ENCODE assay signal across 26 cellular contexts in genomic region chr19:14809272-14810057, GRCh38. TPM values are rescaled to one million over a fixed set of nuclear protein-coding genes. Genes with fewer than 3 reads are reported as not detected.
DNase-seq lines count a peak whose midpoint lies in the region; ATAC-seq, FAIRE-seq and TF ChIP-seq lines count a peak whose summit lies in the region.
"Had no signal": no experiment of that assay in that cellular context is flagged by ENCODE, and none has a peak within 500 bp of the region (broad histone marks: within the 10 kb centered on the region; RNA-seq: fewer than 3 reads in every experiment).

No MANE protein-coding gene starts in this region.

- TF ChIP-seq EP300 in GM12878 (IDR thresholded peaks at IDR 0.05; ENCODE audit: borderline replicate concordance in 1 of 2, control insufficient read depth in 1 of 2, low read depth in 2 of 2, low read length in 2 of 2) = no peak

- H3K27ac Mint-ChIP-seq in GM23338 (no peak overlapping the region), progenitor cell of endocrine pancreas (no peak overlapping the region)
- H3K27ac Mint-ChIP-seq: CD4-positive, alpha-beta T cell had no signal

- ATAC-seq in GM23338 = no peak
- no peak for ATAC-seq in GM12878
- ATAC-seq: HCT116, Right ventricle myocardium inferior had no signal

- CTCF ChIA-PET in GM12878 (lab: Yijun Ruan, JAX) = no interaction called here

- H3K27ac ChIP-seq in ACC112 (ENCODE audit: low read depth, low read length) (no peak overlapping the region), GM23338 (ENCODE audit: low read depth) (no peak overlapping the region), GM12878 (ENCODE audit: control insufficient read depth, insufficient read depth) (no peak overlapping the region)

- POLR2A ChIA-PET in GM12878 (lab: Charles Lee) = no interaction called here

- H3K9me2 ChIP-seq in GM23338 (ENCODE audit: insufficient read depth) = 0 out of 2 replicates have a peak, but pooled peaks cover 6% of the 10 kb centered on the region

- H3K9me3 Mint-ChIP-seq in GM23338 (peaks cover 66% of the 10 kb centered on the region), progenitor cell of endocrine pancreas (ENCODE audit: low read depth) (peaks cover 36% of the 10 kb centered on the region)
- H3K9me3 Mint-ChIP-seq: CD4-positive, alpha-beta T cell had no signal

- H3F3A ChIP-seq in GM23338 (replicated peaks; ENCODE audit: low read depth) = no peaks in the 10 kb centered on the region

- TF ChIP-seq CTCF in GM23338 (conservative IDR thresholded peaks at IDR 0.05; ENCODE audit: low read depth in 2 of 2) (no peak), GM12878 (IDR thresholded peaks at IDR 0.05 in 2 of 3, conservative IDR thresholded peaks at IDR 0.05 in 1 of 3; ENCODE audit: control insufficient read depth in 2 of 3, extremely low read depth in 1 of 3, insufficient read depth in 1 of 3, low read depth in 3 of 3, low read length in 3 of 3) (no peak), progenitor cell of endocrine pancreas (IDR thresholded peaks at IDR 0.05; ENCODE audit: unreplicated experiment) (no peak)

- H3K4me3 ChIP-seq in ACC112 (ENCODE audit: low read depth, low read length) = peak overlapping the region; percentile 37; the same call in 1 of the 2 replicates
- H3K4me3 ChIP-seq in GM23338 = no peak overlapping the region
- no peak overlapping the region for H3K4me3 ChIP-seq in GM12878
- H3K4me3 ChIP-seq in neuron (ENCODE audit: low read length) = no peak overlapping the region

- H3K4me1 ChIP-seq in ACC112 (ENCODE audit: control insufficient read depth, insufficient read depth, low read length, unreplicated experiment) = no peaks in the 10 kb centered on the region
- H3K4me1 ChIP-seq in GM23338 (ENCODE audit: insufficient read depth) = peaks cover 5% of the 10 kb centered on the region
- no peaks in the 10 kb centered on the region; the same call in 1 of the 2 replicates for H3K4me1 ChIP-seq in GM12878 (ENCODE audit: control insufficient read depth, insufficient read depth, low read length)
- no peaks in the 10 kb centered on the region for H3K4me1 ChIP-seq in neuron (ENCODE audit: insufficient read depth, low read length)
- H3K4me1 ChIP-seq: Caco-2 had no signal

- peaks cover 18% of the 10 kb centered on the region; the same call in 1 of the 2 replicates for H3K27me3 ChIP-seq in ACC112 (ENCODE audit: insufficient read depth, low read length)
- no peaks in the 10 kb centered on the region for H3K27me3 ChIP-seq in GM23338 (ENCODE audit: insufficient read depth)
- no peaks in the 10 kb centered on the region for H3K27me3 ChIP-seq in GM12878 (replicated peaks in 1 of 2; ENCODE audit: control insufficient read depth in 2 of 2, insufficient read depth in 2 of 2, low read length in 1 of 2)
- peaks cover 20% of the 10 kb centered on the region for H3K27me3 ChIP-seq in neuron (ENCODE audit: insufficient read depth, low read length)

- RAD21 ChIA-PET in GM12878 (lab: Charles Lee; ENCODE audit: unreplicated experiment) = no interaction called here

- H3K4me1 Mint-ChIP-seq in GM23338 (no peaks in the 10 kb centered on the region), progenitor cell of endocrine pancreas (ENCODE audit: low read depth) (no peaks in the 10 kb centered on the region)

- H3K79me2 ChIP-seq in ACC112 (ENCODE audit: control insufficient read depth, insufficient read depth, low read length, unreplicated experiment) (no peaks in the 10 kb centered on the region), GM23338 (replicated peaks; ENCODE audit: insufficient read depth) (no peaks in the 10 kb centered on the region), GM12878 (ENCODE audit: control insufficient read depth, insufficient read depth, low read length) (no peaks in the 10 kb centered on the region)

- in situ Hi-C loops in GM12878 (cut with MboI) = no loop called here

- no TSS peak for BruUV-seq in GM12878 (replicated peaks; lab: Mats Ljungman, UMichigan)

- H3K4me3 Mint-ChIP-seq in GM23338 (no peak overlapping the region), progenitor cell of endocrine pancreas (ENCODE audit: low read depth) (no peak overlapping the region)
- H3K4me3 Mint-ChIP-seq: CD4-positive, alpha-beta T cell had no signal

- H3K9me3 ChIP-seq in GM12878 (replicated peaks; ENCODE audit: control insufficient read depth, insufficient read depth, low read length) = no peaks in the 10 kb centered on the region
- no peaks in the 10 kb centered on the region for H3K9me3 ChIP-seq in neuron (ENCODE audit: low read length)
- H3K9me3 ChIP-seq: Caco-2 had no signal

- no peaks in the 10 kb centered on the region for H3K27me3 Mint-ChIP-seq in GM23338 (ENCODE audit: insufficient read depth, low read depth, poor library complexity)
- no peaks in the 10 kb centered on the region for H3K27me3 Mint-ChIP-seq in progenitor cell of endocrine pancreas

- H3K4me2 ChIP-seq in GM23338 = no peak overlapping the region
- 0 out of 2 replicates have a peak overlapping the region, but pooled peaks have one; percentile 5 for H3K4me2 ChIP-seq in GM12878 (ENCODE audit: control insufficient read depth, insufficient read depth)

- no peak for TF ChIP-seq RAD21 in GM12878 (IDR thresholded peaks at IDR 0.05; ENCODE audit: insufficient read depth, low read depth, low read length)

- no peaks in the 10 kb centered on the region for H4K20me1 ChIP-seq in GM23338 (replicated peaks; ENCODE audit: insufficient read depth)
- no peaks in the 10 kb centered on the region for H4K20me1 ChIP-seq in GM12878 (ENCODE audit: control insufficient read depth, insufficient read depth)

- DNase-seq in GM23338 (ENCODE audit: low spot score) = no peak
- DNase-seq in GM12878 (ENCODE audit: low read depth, low spot score) = no peak
- no peak for DNase-seq in AG08396 (ENCODE audit: low spot score)
- DNase-seq in germinal center (ENCODE audit: low spot score) = no peak
- no peak for DNase-seq in T-helper 2 cell
- DNase-seq in progenitor cell of endocrine pancreas (ENCODE audit: low spot score, unreplicated experiment) = no peak
- DNase-seq: Caco-2; CD4-positive, alpha-beta T cell; DMS 273 treated with DMSO at 0.1 percent for 48 hours; DMS79 treated with DMSO at 0.1 percent for 48 hours; Kasumi-1; NCI-H1694; NCI-H2081 treated with DMSO at 0.1 percent for 48 hours; NCI-H2171 treated with DMSO at 0.1 percent for 48 hours; NCI-H524 treated with DMSO at 0.1 percent for 48 hours had no signal

- H3K36me3 Mint-ChIP-seq in GM23338 (ENCODE audit: low read depth) = no peaks in the 10 kb centered on the region
- H3K36me3 Mint-ChIP-seq in progenitor cell of endocrine pancreas (ENCODE audit: insufficient read depth) = peaks cover 1% of the 10 kb centered on the region

- SMC1A ChIA-PET in GM12878 (lab: Charles Lee; ENCODE audit: uncharacterized antibody, unreplicated experiment) = no interaction called here

- intact Hi-C loops in GM12878 (cut with micrococcal nuclease; ENCODE audit: unreplicated experiment) = no loop called here

- no peak for TF ChIP-seq POLR2A in GM12878 (IDR thresholded peaks at IDR 0.05; ENCODE audit: low read depth, low read length)

- H3K9ac ChIP-seq in GM12878 (ENCODE audit: control insufficient read depth, insufficient read depth, low read length) = no peak overlapping the region

- FAIRE-seq in GM12878 (lab: Jason Lieb, UNC) = no peak
- FAIRE-seq: A204.1, GM12892, GM18507, H1 had no signal

- WGBS in GM12878 (ENCODE audit: insufficient coverage, insufficient replicate concordance, low lambda C conversion rate, missing lambda C conversion rate) = 37% methylated on average over 9 of the region's 9 CpGs

- H2AFZ ChIP-seq in ACC112 (ENCODE audit: low read length, unreplicated experiment) (no peak overlapping the region), GM23338 (peak overlapping the region; percentile 88), GM12878 (ENCODE audit: control insufficient read depth, low read depth, low read length) (no peak overlapping the region), neuron (ENCODE audit: low read depth, low read length) (peak overlapping the region; percentile 36)

- no peaks in the 10 kb centered on the region for H3K36me3 ChIP-seq in ACC112 (ENCODE audit: insufficient read depth, low read length)
- H3K36me3 ChIP-seq in GM23338 (ENCODE audit: insufficient read depth) = no peaks in the 10 kb centered on the region
- H3K36me3 ChIP-seq in GM12878 (ENCODE audit: control insufficient read depth in 2 of 2, insufficient read depth in 2 of 2, low read length in 1 of 2) = no peaks in the 10 kb centered on the region
- no peaks in the 10 kb centered on the region for H3K36me3 ChIP-seq in neuron (ENCODE audit: insufficient read depth, low read length)

RNA-seq across cellular contexts. Expression of gene OR7A5, which starts 25.5 kb away (rescaled TPM):
- not detected in 2 replicates for total RNA-seq in GM23338 (2014; rRNA removed; shearing (Covaris generic))
- polyA plus RNA-seq in GM23338 (2016; fragmentation: Nextera tagmentation; extraction: Ambion mirVana) (not detected in 2 replicates), GM12878 (2011; rRNA removed) (not detected in 2 replicates), GM12878 (2014; fragmentation: Illumina TruSeq; extraction: Trizol) (not detected in 2 replicates), GM12878 (2014; fragmentation: Nextera tagmentation; extraction: Ambion mirVana) (not detected), GM12878 (2014; rRNA removed) (not detected in 2 replicates), GM12878 (2016; fragmentation: Nextera tagmentation; extraction: Ambion mirVana) (not detected)
- total RNA-seq in GM12878 (2013; cell fraction: nucleolus; rRNA removed) = not detected in 2 replicates
- total RNA-seq in GM12878 (2014; rRNA removed) (not detected in 2 replicates), GM12878 (2014; rRNA removed; fragmentation: Illumina TruSeq; extraction: Trizol) (not detected in 2 replicates), GM12878 (2021) (not detected in 2 replicates), progenitor cell of endocrine pancreas (not detected in 2 replicates)
- not detected for polyA plus RNA-seq in GM12878 (2011; ENCODE audit: low read depth)
- polyA plus RNA-seq in GM12878 (2011; cell fraction: cytosol; rRNA removed) = not detected in 2 replicates
- polyA plus RNA-seq in GM12878 (2011; cell fraction: nucleus; rRNA removed) = not detected in 2 replicates
- polyA plus RNA-seq in GM12878 (2012) = not detected in 2 replicates
- polyA minus RNA-seq in GM12878 (2011; rRNA and poly(A)+ RNA removed) = not detected in 2 replicates
- polyA minus RNA-seq in GM12878 (2011; cell fraction: cytosol; rRNA and poly(A)+ RNA removed) = not detected in 2 replicates
- not detected in 2 replicates for polyA minus RNA-seq in GM12878 (2011; cell fraction: nucleus; rRNA and poly(A)+ RNA removed)
- total RNA-seq: Caco-2; CD4-positive, alpha-beta T cell; G401; H1; MCF 10A; Right ventricle myocardium inferior had no signal
- polyA plus RNA-seq: BJ, H1 had no signal

RNA-seq across cellular contexts. Expression of gene OR7C1, which starts 25.5 kb away (rescaled TPM):
- total RNA-seq in GM23338 (2014; rRNA removed; shearing (Covaris generic)) = not detected in 2 replicates
- polyA plus RNA-seq in GM23338 (2016; fragmentation: Nextera tagmentation; extraction: Ambion mirVana) (0.03 TPM in 2 replicates), GM12878 (2011; rRNA removed) (not detected in 2 replicates), GM12878 (2014; fragmentation: Illumina TruSeq; extraction: Trizol) (not detected in 2 replicates), GM12878 (2014; fragmentation: Nextera tagmentation; extraction: Ambion mirVana) (under 1 TPM; 0.04 to 0.06 TPM), GM12878 (2014; rRNA removed) (not detected in 2 replicates), GM12878 (2016; fragmentation: Nextera tagmentation; extraction: Ambion mirVana) (not detected)
- not detected in 2 replicates for total RNA-seq in GM12878 (2013; cell fraction: nucleolus; rRNA removed)
- total RNA-seq in GM12878 (2014; rRNA removed) (not detected in 2 replicates), GM12878 (2014; rRNA removed; fragmentation: Illumina TruSeq; extraction: Trizol) (not detected in 2 replicates), GM12878 (2021) (not detected in 2 replicates), progenitor cell of endocrine pancreas (not detected in 2 replicates)
- 0.01 TPM for polyA plus RNA-seq in GM12878 (2011; ENCODE audit: low read depth)
- polyA plus RNA-seq in GM12878 (2011; cell fraction: cytosol; rRNA removed) = not detected in 2 replicates
- polyA plus RNA-seq in GM12878 (2011; cell fraction: nucleus; rRNA removed) = not detected in 2 replicates
- polyA plus RNA-seq in GM12878 (2012) = 0.04 and 0.07 TPM in 2 replicates
- not detected in 2 replicates for polyA minus RNA-seq in GM12878 (2011; rRNA and poly(A)+ RNA removed)
- polyA minus RNA-seq in GM12878 (2011; cell fraction: cytosol; rRNA and poly(A)+ RNA removed) = not detected in 2 replicates
- polyA minus RNA-seq in GM12878 (2011; cell fraction: nucleus; rRNA and poly(A)+ RNA removed) = not detected in 2 replicates
- total RNA-seq: Caco-2; CD4-positive, alpha-beta T cell; G401; H1; MCF 10A; Right ventricle myocardium inferior had no signal
- polyA plus RNA-seq: BJ, H1 had no signal

RNA-seq across cellular contexts. Expression of gene ADGRE2, which starts 31.1 kb away (rescaled TPM):
- total RNA-seq in GM23338 (2014; rRNA removed; shearing (Covaris generic)) = 2.4 and 2.9 TPM in 2 replicates
- 2.3 and 2.4 TPM in 2 replicates for polyA plus RNA-seq in GM23338 (2016; fragmentation: Nextera tagmentation; extraction: Ambion mirVana)
- 20.1 and 23.2 TPM in 2 replicates for total RNA-seq in GM12878 (2013; cell fraction: nucleolus; rRNA removed)
- total RNA-seq in GM12878 (2014; rRNA removed) = 5.0 and 6.3 TPM in 2 replicates
- total RNA-seq in GM12878 (2014; rRNA removed; fragmentation: Illumina TruSeq; extraction: Trizol) = 2.5 and 2.8 TPM in 2 replicates
- 8.6 and 8.9 TPM in 2 replicates for total RNA-seq in GM12878 (2021)
- 0.76 TPM for polyA plus RNA-seq in GM12878 (2011; ENCODE audit: low read depth)
- 0.03 and 0.15 TPM in 2 replicates for polyA plus RNA-seq in GM12878 (2011; rRNA removed)
- 0.08 and 0.30 TPM in 2 replicates for polyA plus RNA-seq in GM12878 (2011; cell fraction: cytosol; rRNA removed)
- polyA plus RNA-seq in GM12878 (2011; cell fraction: nucleus; rRNA removed) = 0.48 and 0.66 TPM in 2 replicates
- polyA plus RNA-seq in GM12878 (2012) = 1.1 and 1.9 TPM in 2 replicates
- polyA plus RNA-seq in GM12878 (2014; fragmentation: Illumina TruSeq; extraction: Trizol) = 5.3 and 7.4 TPM in 2 replicates
- polyA plus RNA-seq in GM12878 (2014; fragmentation: Nextera tagmentation; extraction: Ambion mirVana) = 1 to 10 TPM; 1.6 to 2.6 TPM
- 7.8 and 12.7 TPM in 2 replicates for polyA plus RNA-seq in GM12878 (2014; rRNA removed)
- polyA plus RNA-seq in GM12878 (2016; fragmentation: Nextera tagmentation; extraction: Ambion mirVana) = 1 to 10 TPM; 3.7 to 5.5 TPM
- 0.62 and 1.1 TPM in 2 replicates for polyA minus RNA-seq in GM12878 (2011; rRNA and poly(A)+ RNA removed)
- polyA minus RNA-seq in GM12878 (2011; cell fraction: cytosol; rRNA and poly(A)+ RNA removed) = not detected in 2 replicates
- 0.24 and 0.48 TPM in 2 replicates for polyA minus RNA-seq in GM12878 (2011; cell fraction: nucleus; rRNA and poly(A)+ RNA removed)
- not detected in 2 replicates for total RNA-seq in progenitor cell of endocrine pancreas
- total RNA-seq: G401 had no signal

RNA-seq across cellular contexts. Expression of gene OR7A10, which starts 39.3 kb away (rescaled TPM):
- not detected in 2 replicates for total RNA-seq in GM23338 (2014; rRNA removed; shearing (Covaris generic))
- polyA plus RNA-seq in GM23338 (2016; fragmentation: Nextera tagmentation; extraction: Ambion mirVana) (not detected in 2 replicates), GM12878 (2011; rRNA removed) (not detected in 2 replicates), GM12878 (2014; fragmentation: Illumina TruSeq; extraction: Trizol) (not detected in 2 replicates), GM12878 (2014; fragmentation: Nextera tagmentation; extraction: Ambion mirVana) (not detected), GM12878 (2014; rRNA removed) (not detected in 2 replicates), GM12878 (2016; fragmentation: Nextera tagmentation; extraction: Ambion mirVana) (not detected)
- total RNA-seq in GM12878 (2013; cell fraction: nucleolus; rRNA removed) = not detected in 2 replicates
- total RNA-seq in GM12878 (2014; rRNA removed) (not detected in 2 replicates), GM12878 (2014; rRNA removed; fragmentation: Illumina TruSeq; extraction: Trizol) (not detected in 2 replicates), GM12878 (2021) (not detected in 2 replicates), progenitor cell of endocrine pancreas (not detected in 2 replicates)
- polyA plus RNA-seq in GM12878 (2011; ENCODE audit: low read depth) = not detected
- not detected in 2 replicates for polyA plus RNA-seq in GM12878 (2011; cell fraction: cytosol; rRNA removed)
- polyA plus RNA-seq in GM12878 (2011; cell fraction: nucleus; rRNA removed) = not detected in 2 replicates
- not detected in 2 replicates for polyA plus RNA-seq in GM12878 (2012)
- polyA minus RNA-seq in GM12878 (2011; rRNA and poly(A)+ RNA removed) = not detected in 2 replicates
- polyA minus RNA-seq in GM12878 (2011; cell fraction: cytosol; rRNA and poly(A)+ RNA removed) = not detected in 2 replicates
- polyA minus RNA-seq in GM12878 (2011; cell fraction: nucleus; rRNA and poly(A)+ RNA removed) = not detected in 2 replicates
- total RNA-seq: Caco-2; CD4-positive, alpha-beta T cell; G401; H1; MCF 10A; Right ventricle myocardium inferior had no signal
- polyA plus RNA-seq: BJ, H1 had no signal

Comparison
In these comparisons a context has a peak if more than half of its experiments do, and no peak if none do; other contexts are left out.
1. H2AFZ ChIP-seq: peak in GM23338 (single experiment) and neuron (single experiment); none in ACC112 (single experiment) and GM12878 (single experiment).